9 cellular contexts compared by ENCODE assay signal in genomic region chrX:39969099-39969825, GRCh38.
A peak's percentile ranks its signal among the peaks of the same experiment; 100 is the strongest.
DNase-seq lines count a peak whose midpoint lies in the region; ATAC-seq and TF ChIP-seq lines count a peak whose summit lies in the region.
"Had no signal": no experiment of that assay in that cellular context is flagged by ENCODE, and none has a peak within 500 bp of the region (broad histone marks: within the 10 kb centered on the region; RNA-seq: fewer than 3 reads in every experiment).

No MANE protein-coding gene starts in this region.

- H3K79me2 ChIP-seq in trophoblast cell (ENCODE audit: control insufficient read depth, insufficient read depth, low read length, poor library complexity), result no peaks in the 10 kb centered on the region

- no CpG with 5 or more reads among the region's 16 CpGs for WGBS in trophoblast cell (ENCODE audit: extremely low coverage, insufficient coverage, insufficient read length)

- H3K4ac ChIP-seq in trophoblast cell (ENCODE audit: low read depth, low read length), result no peak overlapping the region

- no peak overlapping the region for H2AFZ ChIP-seq in trophoblast cell (ENCODE audit: insufficient read depth, low read length, poor library complexity)

- POLR2A ChIA-PET in RWPE1 (lab: Yijun Ruan, JAX; ENCODE audit: low non-redundant PET), result no interaction called here

- TF ChIP-seq CTCF in GM13977 (IDR thresholded peaks at IDR 0.05; ENCODE audit: extremely low read depth, insufficient read depth, missing control alignments) (no peak), RWPE1 (conservative IDR thresholded peaks at IDR 0.05; ENCODE audit: low read depth) (no peak)

- H3K36me3 ChIP-seq in HUES48 (ENCODE audit: control insufficient read depth, insufficient read depth, low read length), result no peaks in the 10 kb centered on the region
- H3K36me3 ChIP-seq in trophoblast cell (ENCODE audit: control insufficient read depth in 1 of 2, insufficient read depth in 2 of 2, low read length in 2 of 2), result no peaks in the 10 kb centered on the region

- H4K12ac ChIP-seq in trophoblast cell (ENCODE audit: low read depth, low read length), result no peak overlapping the region

- peaks cover 10% of the 10 kb centered on the region for H3K9me3 Mint-ChIP-seq in activated naive CD4-positive, alpha-beta T cell treated with anti-CD3 and anti-CD28 coated beads for 36 hours

- H3K4me3 Mint-ChIP-seq in activated naive CD4-positive, alpha-beta T cell treated with anti-CD3 and anti-CD28 coated beads for 36 hours, result no peak overlapping the region

- peaks cover 17% of the 10 kb centered on the region for H3K4me1 ChIP-seq in HUES48 (ENCODE audit: control insufficient read depth, insufficient read depth, low read length)
- H3K4me1 ChIP-seq in trophoblast cell (ENCODE audit: control insufficient read depth in 1 of 2, insufficient read depth in 2 of 2, low read length in 2 of 2), result peaks cover 19 to 23% of the 10 kb centered on the region in 2 experiments

- H3K79me1 ChIP-seq in trophoblast cell (ENCODE audit: low read length), result peaks cover 1% of the 10 kb centered on the region

- H2BK120ac ChIP-seq in trophoblast cell (ENCODE audit: insufficient read depth, low read length, poor library complexity), result peak overlapping the region; percentile 46

- no peak for ATAC-seq in HG03280 (IDR thresholded peaks at IDR 0.05; ENCODE audit: unreplicated experiment)
- ATAC-seq: GM12878 had no signal

- H4K91ac ChIP-seq in trophoblast cell (ENCODE audit: low read depth, low read length), result peak overlapping the region; percentile 52

- H3K18ac ChIP-seq in trophoblast cell (ENCODE audit: low read length), result no peak overlapping the region

- H3K9ac ChIP-seq in HUES48 (ENCODE audit: low read depth, low read length), result no peak overlapping the region
- no peak overlapping the region for H3K9ac ChIP-seq in trophoblast cell (ENCODE audit: low read length)

- H3K4me3 ChIP-seq in HUES48 (ENCODE audit: low read depth, low read length) (no peak overlapping the region), trophoblast cell (ENCODE audit: low read depth, low read length) (no peak overlapping the region)
- H3K4me3 ChIP-seq: GM12878 had no signal

- peaks cover 3% of the 10 kb centered on the region for H3K36me3 Mint-ChIP-seq in activated naive CD4-positive, alpha-beta T cell treated with anti-CD3 and anti-CD28 coated beads for 36 hours (ENCODE audit: low read depth)

- H4K8ac ChIP-seq in trophoblast cell (ENCODE audit: low read depth, low read length), result no peak overlapping the region

- no peak overlapping the region for H2BK5ac ChIP-seq in trophoblast cell (ENCODE audit: low read depth, low read length, poor library complexity)

- CTCF ChIA-PET in activated naive CD4-positive, alpha-beta T cell treated with anti-CD3 and anti-CD28 coated beads for 36 hours (lab: Charles Lee), result no interaction called here
- CTCF ChIA-PET in RWPE1 (lab: Yijun Ruan, JAX), result no interaction called here

- H3K9me3 ChIP-seq in HUES48 (ENCODE audit: control insufficient read depth, insufficient read depth, low read length) (peaks cover 24% of the 10 kb centered on the region; the same call in 1 of the 2 replicates), trophoblast cell (ENCODE audit: insufficient read depth, low read depth, low read length) (no peaks in the 10 kb centered on the region)

- peak overlapping the region; percentile 29 for H2AK5ac ChIP-seq in trophoblast cell (ENCODE audit: low read length)

- H3K4me2 ChIP-seq in trophoblast cell (ENCODE audit: low read length), result peak overlapping the region; percentile 50

- H3K4me1 Mint-ChIP-seq in activated naive CD4-positive, alpha-beta T cell treated with anti-CD3 and anti-CD28 coated beads for 36 hours (ENCODE audit: low read depth), result peaks cover 20% of the 10 kb centered on the region

- peak; percentile 88 for DNase-seq in NCI-H510A treated with DMSO at 0.1 percent for 48 hours (lab: John Stamatoyannopoulos, UW)
- peak; percentile 60 for DNase-seq in activated naive CD4-positive, alpha-beta T cell treated with anti-CD3 and anti-CD28 coated beads for 36 hours
- DNase-seq in trophoblast cell, result no peak
- DNase-seq in GM13977 (ENCODE audit: low spot score), result no peak
- DNase-seq in H4 (ENCODE audit: low spot score), result no peak
- no peak for DNase-seq in RWPE1 (ENCODE audit: low spot score)

- intact Hi-C loops in activated naive CD4-positive, alpha-beta T cell treated with anti-CD3 and anti-CD28 coated beads for 36 hours (cut with micrococcal nuclease), result no loop called here

- H2BK12ac ChIP-seq in trophoblast cell (ENCODE audit: low read length), result no peak overlapping the region

- in situ Hi-C loops in GM13977 (cut with MboI; ENCODE audit: low pct_unique_long_range_greater_than_20kb, low sequenced_read_pairs, unreplicated experiment), result no loop called here

- H3K27me3 ChIP-seq in HUES48 (ENCODE audit: control insufficient read depth, insufficient read depth, low read length) (peaks cover 7% of the 10 kb centered on the region; the same call in 1 of the 2 replicates), trophoblast cell (ENCODE audit: insufficient read depth, low read length) (no peaks in the 10 kb centered on the region)

- H3K27ac ChIP-seq in HUES48 (ENCODE audit: low read depth, low read length) (peak overlapping the region; percentile 74), trophoblast cell (ENCODE audit: low read depth, low read length) (no peak overlapping the region), RWPE1 (no peak overlapping the region)

- no peaks in the 10 kb centered on the region for H3K27me3 Mint-ChIP-seq in activated naive CD4-positive, alpha-beta T cell treated with anti-CD3 and anti-CD28 coated beads for 36 hours (ENCODE audit: low read depth)

- H3K27ac Mint-ChIP-seq in activated naive CD4-positive, alpha-beta T cell treated with anti-CD3 and anti-CD28 coated beads for 36 hours, result peak overlapping the region; percentile 68

- no peak overlapping the region for H3K14ac ChIP-seq in trophoblast cell (ENCODE audit: low read length)

- no peak overlapping the region for H3K23ac ChIP-seq in trophoblast cell (ENCODE audit: low read length)

Comparison
In these comparisons a context has a peak if more than half of its experiments do, and no peak if none do; other contexts are left out.
1. DNase-seq: peak in NCI-H510A treated with DMSO at 0.1 percent for 48 hours (single experiment) and activated naive CD4-positive, alpha-beta T cell treated with anti-CD3 and anti-CD28 coated beads for 36 hours (single experiment); none in trophoblast cell (0 of 2), GM13977 (single experiment), H4 (single experiment) and RWPE1 (single experiment).